Comparison of ENCODE assay signal across 23 cellular contexts in genomic region chr10:112126172-112126571, GRCh38. TPM values are rescaled to one million over a fixed set of nuclear protein-coding genes. Genes with fewer than 3 reads are reported as not detected.
DNase-seq lines count a peak whose midpoint lies in the region; ATAC-seq and TF ChIP-seq lines count a peak whose summit lies in the region.
"Had no signal": no experiment of that assay in that cellular context is flagged by ENCODE, and none has a peak within 500 bp of the region (broad histone marks: within the 10 kb centered on the region; RNA-seq: fewer than 3 reads in every experiment).

No MANE protein-coding gene starts in this region.

- TF ChIP-seq RAD21 in SK-N-SH (IDR thresholded peaks at IDR 0.05; ENCODE audit: low read length) = no peak

- no peak overlapping the region for H3K4me3 Mint-ChIP-seq in endodermal cell
- H3K4me3 Mint-ChIP-seq: B cell; CD14-positive monocyte; CD4-positive, alpha-beta memory T cell; CD4-positive, CD25-positive, alpha-beta regulatory T cell; CD8-positive, alpha-beta memory T cell had no signal

- CTCF ChIA-PET in SK-N-SH (lab: Yijun Ruan, JAX) = interaction anchor here (0.9 to 15.8 kb wide), 5 partner anchors 10 to 527 kb away, joined by 3 to 238 read pairs (median 3); partner anchors contain the start of gene VTI1A

- H4K20me1 ChIP-seq in SK-N-SH (ENCODE audit: insufficient read depth) = no peaks in the 10 kb centered on the region
- H4K20me1 ChIP-seq: BLaER1 had no signal

- H3K4me3 ChIP-seq in BE2C (ENCODE audit: low read depth, low read length) (no peak overlapping the region), SK-N-SH (ENCODE audit: low read depth in 2 of 2, low read length in 1 of 2) (no peak overlapping the region), endodermal cell (ENCODE audit: low read length) (no peak overlapping the region)
- H3K4me3 ChIP-seq: A549, BLaER1, GM12878 had no signal

- no peaks in the 10 kb centered on the region for H3K36me3 ChIP-seq in BE2C
- no peaks in the 10 kb centered on the region for H3K36me3 ChIP-seq in SK-N-SH (replicated peaks in 1 of 2; ENCODE audit: control insufficient read depth in 1 of 2, insufficient read depth in 2 of 2, low read length in 1 of 2)
- no peaks in the 10 kb centered on the region for H3K36me3 ChIP-seq in endodermal cell (ENCODE audit: control insufficient read depth, insufficient read depth, low read length)
- H3K36me3 ChIP-seq: BLaER1 had no signal

- H2AFZ ChIP-seq in SK-N-SH (ENCODE audit: low read depth) = no peak overlapping the region

- H3K4me2 ChIP-seq in SK-N-SH = no peak overlapping the region
- H3K4me2 ChIP-seq: A549, BLaER1 had no signal

- TF ChIP-seq CTCF in BE2C (IDR thresholded peaks at IDR 0.05; ENCODE audit: low read depth, low read length) (no peak), SK-N-SH (IDR thresholded peaks at IDR 0.05) (no peak), endodermal cell (conservative IDR thresholded peaks at IDR 0.05) (no peak)

- no peaks in the 10 kb centered on the region for H3K9me2 ChIP-seq in SK-N-SH

- TF ChIP-seq EP300 in SK-N-SH (IDR thresholded peaks at IDR 0.05; ENCODE audit: borderline replicate concordance in 1 of 2, low read depth in 1 of 2, low read length in 1 of 2) = peak in 1 of 2 experiments; percentile 32; a peak in 1 of 4 replicates

- H3K27ac ChIP-seq in SK-N-SH (ENCODE audit: low read depth in 2 of 2, low read length in 1 of 2) (peak overlapping the region in 1 of 2 experiments; percentile 71; a peak in 2 of 4 replicates), endodermal cell (ENCODE audit: low read depth, low read length) (no peak overlapping the region)
- H3K27ac ChIP-seq: 22Rv1, A549, BLaER1 had no signal

- no peak overlapping the region for H3K9ac ChIP-seq in SK-N-SH
- no peak overlapping the region for H3K9ac ChIP-seq in endodermal cell (ENCODE audit: extremely low read depth, low read length, poor library complexity, severe bottlenecking)
- H3K9ac ChIP-seq: BLaER1 had no signal

- DNase-seq in BE2C = peak; percentile 28
- peak; percentile 47 for DNase-seq in SK-N-SH
- peak; percentile 2 for DNase-seq in endodermal cell
- no peak for DNase-seq in cortex of kidney (lab: John Stamatoyannopoulos, UW)
- DNase-seq: AML-193; CD4-positive, alpha-beta memory T cell; CD4-positive, CD25-positive, alpha-beta regulatory T cell; CD8-positive, alpha-beta memory T cell; COR-L47; DMS 273 treated with DMSO at 0.1 percent for 48 hours; DMS153; DMS53; DMS79; DND-41; EL; GDM1 had no signal

- H3K9me3 Mint-ChIP-seq in endodermal cell = no peaks in the 10 kb centered on the region
- H3K9me3 Mint-ChIP-seq: CD4-positive, alpha-beta memory T cell; CD8-positive, alpha-beta memory T cell had no signal

- peaks cover 2% of the 10 kb centered on the region for H3K27me3 Mint-ChIP-seq in endodermal cell (ENCODE audit: insufficient read depth)
- H3K27me3 Mint-ChIP-seq: B cell; CD4-positive, CD25-positive, alpha-beta regulatory T cell had no signal

- H3K4me1 ChIP-seq in BE2C (peaks cover 13% of the 10 kb centered on the region; the same call in 1 of the 2 replicates), SK-N-SH (ENCODE audit: control insufficient read depth in 1 of 2, insufficient read depth in 2 of 2, low read depth in 1 of 2, low read length in 1 of 2) (peaks cover 0 to 25% of the 10 kb centered on the region in 2 experiments; a peak in 1 of 4 replicates), endodermal cell (ENCODE audit: control insufficient read depth, insufficient read depth, low read length) (no peaks in the 10 kb centered on the region)
- H3K4me1 ChIP-seq: A549, BLaER1 had no signal

- H3K9me3 ChIP-seq in BE2C (no peaks in the 10 kb centered on the region), SK-N-SH (no peaks in the 10 kb centered on the region), endodermal cell (ENCODE audit: control insufficient read depth, low read length) (no peaks in the 10 kb centered on the region)
- H3K9me3 ChIP-seq: A549, BLaER1 had no signal

- no peaks in the 10 kb centered on the region for H3K4me1 Mint-ChIP-seq in endodermal cell
- H3K4me1 Mint-ChIP-seq: B cell; CD14-positive monocyte; CD4-positive, alpha-beta memory T cell; CD4-positive, CD25-positive, alpha-beta regulatory T cell; CD8-positive, alpha-beta memory T cell had no signal

- POLR2A ChIA-PET in SK-N-SH (lab: Yijun Ruan, JAX) = interaction anchor here (0.6 to 0.8 kb wide), 2 partner anchors 21 to 1079 kb away, joined by 4 read pairs; no protein-coding TSS in a partner anchor

- H3K27me3 ChIP-seq in BE2C (no peaks in the 10 kb centered on the region), SK-N-SH (ENCODE audit: insufficient read depth) (no peaks in the 10 kb centered on the region), endodermal cell (ENCODE audit: control insufficient read depth, insufficient read depth, low read length, poor library complexity, severe bottlenecking) (no peaks in the 10 kb centered on the region)
- H3K27me3 ChIP-seq: BLaER1 had no signal

- no peak for ATAC-seq in HG02981 (IDR thresholded peaks at IDR 0.05; ENCODE audit: unreplicated experiment)
- ATAC-seq: A549, GM12878 had no signal

- no peaks in the 10 kb centered on the region for H3K36me3 Mint-ChIP-seq in endodermal cell (ENCODE audit: low read depth)
- H3K36me3 Mint-ChIP-seq: CD14-positive monocyte; CD4-positive, alpha-beta memory T cell; CD4-positive, CD25-positive, alpha-beta regulatory T cell; CD8-positive, alpha-beta memory T cell had no signal

- no peaks in the 10 kb centered on the region for H3F3A ChIP-seq in SK-N-SH (replicated peaks; ENCODE audit: insufficient read depth)

- 28% methylated on average over 5 of the region's 5 CpGs for WGBS in SK-N-SH (ENCODE audit: low lambda C conversion rate)
- WGBS in endodermal cell (ENCODE audit: insufficient coverage in 1 of 2, insufficient read length in 1 of 2), 2 experiments = 88 to 98% methylated on average over 5 of the region's 5 CpGs

- H3K79me2 ChIP-seq in SK-N-SH (ENCODE audit: insufficient read depth) = no peaks in the 10 kb centered on the region

- H3K27ac Mint-ChIP-seq in endodermal cell = no peak overlapping the region
- H3K27ac Mint-ChIP-seq: B cell; CD14-positive monocyte; CD4-positive, alpha-beta memory T cell; CD4-positive, CD25-positive, alpha-beta regulatory T cell had no signal

TF ChIP-seq in SK-N-SH, 30 proteins besides CTCF, POLR2A, EP300 and RAD21 (continues in another document):
- no peak for TF ChIP-seq MXI1 (IDR thresholded peaks at IDR 0.05; ENCODE audit: low read depth, low read length)
- TF ChIP-seq TEAD4 (IDR thresholded peaks at IDR 0.05; ENCODE audit: borderline replicate concordance, insufficient read depth) = no peak
- TF ChIP-seq TCF12 (IDR thresholded peaks at IDR 0.05) = no peak
- no peak for TF ChIP-seq GATA2 (CRISPR knock-in tag; IDR thresholded peaks at IDR 0.05)
- TF ChIP-seq, protein P1, sequence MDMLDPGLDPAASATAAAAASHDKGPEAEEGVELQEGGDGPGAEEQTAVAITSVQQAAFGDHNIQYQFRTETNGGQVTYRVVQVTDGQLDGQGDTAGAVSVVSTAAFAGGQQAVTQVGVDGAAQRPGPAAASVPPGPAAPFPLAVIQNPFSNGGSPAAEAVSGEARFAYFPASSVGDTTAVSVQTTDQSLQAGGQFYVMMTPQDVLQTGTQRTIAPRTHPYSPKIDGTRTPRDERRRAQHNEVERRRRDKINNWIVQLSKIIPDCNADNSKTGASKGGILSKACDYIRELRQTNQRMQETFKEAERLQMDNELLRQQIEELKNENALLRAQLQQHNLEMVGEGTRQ (IDR thresholded peaks at IDR 0.05; ENCODE audit: borderline replicate concordance, low read depth, low read length) = no peak
- TF ChIP-seq NRF1 (IDR thresholded peaks at IDR 0.05; ENCODE audit: low read depth, low read length) = no peak
- no peak for TF ChIP-seq PBX3 (IDR thresholded peaks at IDR 0.05)
- TF ChIP-seq, protein P2, sequence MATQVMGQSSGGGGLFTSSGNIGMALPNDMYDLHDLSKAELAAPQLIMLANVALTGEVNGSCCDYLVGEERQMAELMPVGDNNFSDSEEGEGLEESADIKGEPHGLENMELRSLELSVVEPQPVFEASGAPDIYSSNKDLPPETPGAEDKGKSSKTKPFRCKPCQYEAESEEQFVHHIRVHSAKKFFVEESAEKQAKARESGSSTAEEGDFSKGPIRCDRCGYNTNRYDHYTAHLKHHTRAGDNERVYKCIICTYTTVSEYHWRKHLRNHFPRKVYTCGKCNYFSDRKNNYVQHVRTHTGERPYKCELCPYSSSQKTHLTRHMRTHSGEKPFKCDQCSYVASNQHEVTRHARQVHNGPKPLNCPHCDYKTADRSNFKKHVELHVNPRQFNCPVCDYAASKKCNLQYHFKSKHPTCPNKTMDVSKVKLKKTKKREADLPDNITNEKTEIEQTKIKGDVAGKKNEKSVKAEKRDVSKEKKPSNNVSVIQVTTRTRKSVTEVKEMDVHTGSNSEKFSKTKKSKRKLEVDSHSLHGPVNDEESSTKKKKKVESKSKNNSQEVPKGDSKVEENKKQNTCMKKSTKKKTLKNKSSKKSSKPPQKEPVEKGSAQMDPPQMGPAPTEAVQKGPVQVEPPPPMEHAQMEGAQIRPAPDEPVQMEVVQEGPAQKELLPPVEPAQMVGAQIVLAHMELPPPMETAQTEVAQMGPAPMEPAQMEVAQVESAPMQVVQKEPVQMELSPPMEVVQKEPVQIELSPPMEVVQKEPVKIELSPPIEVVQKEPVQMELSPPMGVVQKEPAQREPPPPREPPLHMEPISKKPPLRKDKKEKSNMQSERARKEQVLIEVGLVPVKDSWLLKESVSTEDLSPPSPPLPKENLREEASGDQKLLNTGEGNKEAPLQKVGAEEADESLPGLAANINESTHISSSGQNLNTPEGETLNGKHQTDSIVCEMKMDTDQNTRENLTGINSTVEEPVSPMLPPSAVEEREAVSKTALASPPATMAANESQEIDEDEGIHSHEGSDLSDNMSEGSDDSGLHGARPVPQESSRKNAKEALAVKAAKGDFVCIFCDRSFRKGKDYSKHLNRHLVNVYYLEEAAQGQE (IDR thresholded peaks at IDR 0.05; ENCODE audit: low read depth, low read length) = no peak
- no peak for TF ChIP-seq FOXJ3 (CRISPR knock-in tag; IDR thresholded peaks at IDR 0.05)
- TF ChIP-seq POLR2AphosphoS5 (IDR thresholded peaks at IDR 0.05; ENCODE audit: low read depth, low read length) = no peak

RNA-seq across cellular contexts. Expression of gene GPAM, which starts 57.4 kb away (rescaled TPM):
- 16.0 TPM for polyA plus RNA-seq in BE2C (2012; ENCODE audit: insufficient read depth, insufficient read length, low read depth)
- polyA plus RNA-seq in SK-N-SH (2012; rRNA removed) = 2.1 and 3.9 TPM in 2 replicates
- 3.4 and 3.9 TPM in 2 replicates for polyA plus RNA-seq in SK-N-SH (2012; cell fraction: cytosol; rRNA removed)
- 2.2 and 4.1 TPM in 2 replicates for polyA plus RNA-seq in SK-N-SH (2012; cell fraction: nucleus; rRNA removed)
- 10 to 100 TPM; 18.5 to 21.3 TPM for total RNA-seq in endodermal cell
- polyA plus RNA-seq in endodermal cell (2013, experiment 1 of 2) = 13.5 TPM
- 12.8 TPM for polyA plus RNA-seq in endodermal cell (2013, experiment 2 of 2)
